ENCODE assay signal across 8 cellular contexts in the genomic region with DNA sequence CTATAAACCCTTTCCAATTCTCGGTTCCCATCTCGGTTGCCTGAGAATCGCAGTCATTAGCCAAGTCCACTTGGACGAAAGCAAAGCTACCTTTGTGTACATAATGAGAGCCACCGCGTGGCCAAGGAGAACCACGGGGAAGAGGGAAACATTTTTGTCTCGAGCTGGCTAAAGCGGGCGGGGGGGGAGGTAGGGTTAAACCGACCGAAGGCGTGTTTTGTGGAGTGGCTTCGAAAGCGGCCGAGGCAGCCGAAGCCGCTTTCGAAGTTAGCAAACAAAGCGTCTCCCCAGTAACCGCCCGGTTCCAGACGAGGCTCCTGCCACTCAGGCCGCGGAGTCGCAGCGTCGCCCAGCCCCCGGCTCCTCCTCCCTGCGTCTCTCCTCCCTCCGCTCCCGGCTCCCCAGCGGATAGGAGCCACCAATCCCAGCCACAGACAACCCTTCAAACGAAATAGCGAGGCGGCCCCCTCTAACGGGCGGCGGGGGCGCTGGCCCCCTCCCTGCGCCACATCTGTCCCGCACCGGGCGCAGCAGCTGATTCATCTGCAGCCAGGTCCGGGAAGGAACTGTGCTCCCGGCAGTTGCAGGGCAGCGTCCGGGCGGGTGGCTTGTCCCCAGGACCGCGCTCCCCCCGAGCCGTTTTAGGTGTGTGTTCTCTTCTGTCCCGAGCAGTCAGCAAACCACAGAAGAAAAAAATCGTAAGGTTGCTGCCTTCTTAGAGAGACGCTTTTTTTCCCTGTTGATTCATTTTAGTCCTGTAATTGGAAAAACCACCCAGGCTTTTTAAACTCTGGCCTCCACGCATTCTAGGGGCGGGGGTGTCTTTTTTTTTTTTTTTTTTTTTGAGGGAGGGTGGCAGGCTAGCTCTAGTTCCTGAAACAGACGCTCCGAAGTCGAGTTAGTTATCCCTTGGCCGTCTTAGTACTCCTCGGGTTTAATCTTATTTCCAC. TPM values are rescaled to one million over a fixed set of nuclear protein-coding genes. Genes with fewer than 3 reads are reported as not detected.
A peak's percentile ranks its signal among the peaks of the same experiment; 100 is the strongest.
DNase-seq lines count a peak whose midpoint lies in the region; ATAC-seq and TF ChIP-seq lines count a peak whose summit lies in the region.

No MANE protein-coding gene starts in this region.

- no peaks in the 10 kb centered on the region for H3K36me3 ChIP-seq in H7 (replicated peaks; ENCODE audit: control insufficient read depth, insufficient read depth, low read length)
- H3K36me3 ChIP-seq in RWPE2 (ENCODE audit: low read depth) = peaks cover 13% of the 10 kb centered on the region
- H3K36me3 ChIP-seq in neural progenitor cell = no peaks in the 10 kb centered on the region

- H3K27me3 Mint-ChIP-seq in neural progenitor cell (ENCODE audit: insufficient read depth, low read depth) = peaks cover 17% of the 10 kb centered on the region

- H3K27ac ChIP-seq in RWPE2 (ENCODE audit: poor library complexity, severe bottlenecking) = peak overlapping the region; percentile 93
- peak overlapping the region; percentile 98 for H3K27ac ChIP-seq in neural progenitor cell

- H4K20me1 ChIP-seq in neural progenitor cell (ENCODE audit: low read depth) = peaks cover 36% of the 10 kb centered on the region

- H3K9me3 ChIP-seq in RWPE2 (ENCODE audit: severe bottlenecking) (no peaks in the 10 kb centered on the region), neural progenitor cell (ENCODE audit: low read depth) (no peaks in the 10 kb centered on the region)

- H3K4me3 Mint-ChIP-seq in neural progenitor cell = peak overlapping the region; percentile 95

- peaks cover 63% of the 10 kb centered on the region for H3F3A ChIP-seq in neural progenitor cell (ENCODE audit: low read depth)

- peaks cover 62% of the 10 kb centered on the region for H3K79me2 ChIP-seq in neural progenitor cell (ENCODE audit: low read depth)

- H3K27me3 ChIP-seq in H7 (ENCODE audit: control insufficient read depth, insufficient read depth, low read length) = no peaks in the 10 kb centered on the region
- no peaks in the 10 kb centered on the region for H3K27me3 ChIP-seq in RWPE2 (ENCODE audit: insufficient read depth, poor library complexity, severe bottlenecking)
- H3K27me3 ChIP-seq in neural progenitor cell = no peaks in the 10 kb centered on the region

- peaks cover 10% of the 10 kb centered on the region for H3K36me3 Mint-ChIP-seq in neural progenitor cell

- TF ChIP-seq CTCF in RWPE2 (IDR thresholded peaks at IDR 0.05; ENCODE audit: poor library complexity, severe bottlenecking) = peak; percentile 21
- no peak for TF ChIP-seq CTCF in fibroblast of villous mesenchyme (IDR thresholded peaks at IDR 0.05; ENCODE audit: insufficient read depth, low read depth, low read length)
- TF ChIP-seq CTCF in neural progenitor cell (IDR thresholded peaks at IDR 0.05) = no peak

- H3K27ac Mint-ChIP-seq in neural progenitor cell = peak overlapping the region; percentile 100

- peaks cover 35% of the 10 kb centered on the region for H3K4me1 Mint-ChIP-seq in neural progenitor cell

- H3K4me3 ChIP-seq in H7 (ENCODE audit: insufficient read depth, low read depth, low read length) (peak overlapping the region; percentile 54), RWPE2 (ENCODE audit: severe bottlenecking) (peak overlapping the region; percentile 92), fibroblast of villous mesenchyme (ENCODE audit: low read depth, low read length) (peak overlapping the region; percentile 99), neural progenitor cell (peak overlapping the region; percentile 81)

- H3K4me1 ChIP-seq in RWPE2 (ENCODE audit: insufficient read depth, poor library complexity, severe bottlenecking) = peaks cover 9% of the 10 kb centered on the region
- H3K4me1 ChIP-seq in neural progenitor cell = peaks cover 18% of the 10 kb centered on the region

- DNase-seq in ELF-1 (ENCODE audit: low read depth, low spot score) = peak; percentile 99
- DNase-seq in H7 = peak; percentile 94
- DNase-seq in LoVo (ENCODE audit: low spot score) = peak; percentile 98
- DNase-seq in RWPE2 (ENCODE audit: low spot score) = peak; percentile 95
- peak; percentile 91 for DNase-seq in activated effector memory CD4-positive, alpha-beta T cell treated with anti-CD3 and anti-CD28 coated beads, Interleukin-2, amount 50 U/mL, for 16 hours
- DNase-seq in fibroblast of villous mesenchyme (ENCODE audit: low read depth) = peak; percentile 99
- peak; percentile 99 for DNase-seq in neural progenitor cell (ENCODE audit: low spot score)
- DNase-seq in stromal cell of bone marrow (ENCODE audit: low read depth) = peak; percentile 95

- H3K9ac ChIP-seq in neural progenitor cell = peak overlapping the region; percentile 15

- H2AFZ ChIP-seq in neural progenitor cell (replicated peaks) = peak overlapping the region; percentile 35

- peak overlapping the region; percentile 96 for H3K4me2 ChIP-seq in neural progenitor cell

- H3K9me3 Mint-ChIP-seq in neural progenitor cell = no peaks in the 10 kb centered on the region

- peak; percentile 78 for ATAC-seq in RWPE2 (ENCODE audit: low read depth)

RNA-seq across cellular contexts. Expression of a gene that starts 1.8 kb away (rescaled TPM):
- total RNA-seq in H7 (2014; rRNA removed; shearing (Covaris generic)) = 329 and 333 TPM in 2 replicates
- total RNA-seq in fibroblast of villous mesenchyme (114 and 136 TPM in 2 replicates), neural progenitor cell (ENCODE audit: low replicate concordance) (260 and 261 TPM in 2 replicates)

Comparison
In these comparisons a context has a peak if more than half of its experiments do, and no peak if none do; other contexts are left out.
1. Peak in every context shown above with its lines: DNase-seq, ATAC-seq, H3K4me3 ChIP-seq and H3K27ac ChIP-seq.